ENCODE assay signal across 1 cellular context in genomic region chr16:89052824-89053724, GRCh38.
TF ChIP-seq lines count a peak whose summit lies in the region.

No MANE protein-coding gene starts in this region.

TF ChIP-seq in HCT116, 20 proteins besides CTCF, POLR2A, EP300 and RAD21 (continued from another document):
- no peak for TF ChIP-seq ZBTB33 (IDR thresholded peaks at IDR 0.05; ENCODE audit: extremely low read depth, insufficient replicate concordance, low read length)
- no peak for TF ChIP-seq ELF1 (IDR thresholded peaks at IDR 0.05; ENCODE audit: borderline replicate concordance, low read depth)
